1 cellular context compared by ENCODE assay signal in the genomic region with DNA sequence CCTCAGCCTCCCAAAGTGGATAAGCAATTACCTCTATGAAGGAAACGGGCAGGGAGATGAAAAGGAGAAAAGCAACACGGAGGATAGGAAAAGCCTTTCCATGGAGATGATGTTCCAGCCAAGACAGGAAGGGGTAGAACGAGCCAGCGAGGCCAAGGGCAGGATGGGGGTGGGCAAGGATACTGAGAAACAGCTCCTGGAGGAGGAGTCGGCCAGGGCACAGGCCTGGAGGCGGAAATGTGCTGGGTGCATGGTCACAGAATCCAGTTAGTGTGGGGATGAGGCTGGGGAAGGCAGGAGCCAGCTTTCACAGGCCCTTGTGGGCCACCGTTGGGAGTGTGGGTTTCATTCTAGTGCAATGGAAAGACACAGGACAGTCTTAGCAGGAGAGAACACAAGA.
TF ChIP-seq lines count a peak whose summit lies in the region.

No MANE protein-coding gene starts in this region.

TF ChIP-seq in GM23338, 12 proteins besides CTCF, POLR2A, EP300 and RAD21:
- TF ChIP-seq JUNB (IDR thresholded peaks at IDR 0.05; ENCODE audit: unreplicated experiment) (no peak), NANOG (IDR thresholded peaks at IDR 0.05; ENCODE audit: borderline replicate concordance) (no peak), EZH2phosphoT487 (IDR thresholded peaks at IDR 0.05; ENCODE audit: unreplicated experiment) (no peak), EZH2 (IDR thresholded peaks at IDR 0.05; ENCODE audit: low read depth, unreplicated experiment) (no peak)
- TF ChIP-seq, protein P1, sequence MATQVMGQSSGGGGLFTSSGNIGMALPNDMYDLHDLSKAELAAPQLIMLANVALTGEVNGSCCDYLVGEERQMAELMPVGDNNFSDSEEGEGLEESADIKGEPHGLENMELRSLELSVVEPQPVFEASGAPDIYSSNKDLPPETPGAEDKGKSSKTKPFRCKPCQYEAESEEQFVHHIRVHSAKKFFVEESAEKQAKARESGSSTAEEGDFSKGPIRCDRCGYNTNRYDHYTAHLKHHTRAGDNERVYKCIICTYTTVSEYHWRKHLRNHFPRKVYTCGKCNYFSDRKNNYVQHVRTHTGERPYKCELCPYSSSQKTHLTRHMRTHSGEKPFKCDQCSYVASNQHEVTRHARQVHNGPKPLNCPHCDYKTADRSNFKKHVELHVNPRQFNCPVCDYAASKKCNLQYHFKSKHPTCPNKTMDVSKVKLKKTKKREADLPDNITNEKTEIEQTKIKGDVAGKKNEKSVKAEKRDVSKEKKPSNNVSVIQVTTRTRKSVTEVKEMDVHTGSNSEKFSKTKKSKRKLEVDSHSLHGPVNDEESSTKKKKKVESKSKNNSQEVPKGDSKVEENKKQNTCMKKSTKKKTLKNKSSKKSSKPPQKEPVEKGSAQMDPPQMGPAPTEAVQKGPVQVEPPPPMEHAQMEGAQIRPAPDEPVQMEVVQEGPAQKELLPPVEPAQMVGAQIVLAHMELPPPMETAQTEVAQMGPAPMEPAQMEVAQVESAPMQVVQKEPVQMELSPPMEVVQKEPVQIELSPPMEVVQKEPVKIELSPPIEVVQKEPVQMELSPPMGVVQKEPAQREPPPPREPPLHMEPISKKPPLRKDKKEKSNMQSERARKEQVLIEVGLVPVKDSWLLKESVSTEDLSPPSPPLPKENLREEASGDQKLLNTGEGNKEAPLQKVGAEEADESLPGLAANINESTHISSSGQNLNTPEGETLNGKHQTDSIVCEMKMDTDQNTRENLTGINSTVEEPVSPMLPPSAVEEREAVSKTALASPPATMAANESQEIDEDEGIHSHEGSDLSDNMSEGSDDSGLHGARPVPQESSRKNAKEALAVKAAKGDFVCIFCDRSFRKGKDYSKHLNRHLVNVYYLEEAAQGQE (IDR thresholded peaks at IDR 0.05; ENCODE audit: unreplicated experiment): no peak
- TF ChIP-seq, protein P2, sequence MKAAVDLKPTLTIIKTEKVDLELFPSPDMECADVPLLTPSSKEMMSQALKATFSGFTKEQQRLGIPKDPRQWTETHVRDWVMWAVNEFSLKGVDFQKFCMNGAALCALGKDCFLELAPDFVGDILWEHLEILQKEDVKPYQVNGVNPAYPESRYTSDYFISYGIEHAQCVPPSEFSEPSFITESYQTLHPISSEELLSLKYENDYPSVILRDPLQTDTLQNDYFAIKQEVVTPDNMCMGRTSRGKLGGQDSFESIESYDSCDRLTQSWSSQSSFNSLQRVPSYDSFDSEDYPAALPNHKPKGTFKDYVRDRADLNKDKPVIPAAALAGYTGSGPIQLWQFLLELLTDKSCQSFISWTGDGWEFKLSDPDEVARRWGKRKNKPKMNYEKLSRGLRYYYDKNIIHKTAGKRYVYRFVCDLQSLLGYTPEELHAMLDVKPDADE (IDR thresholded peaks at IDR 0.05): no peak
- TF ChIP-seq, protein P3, sequence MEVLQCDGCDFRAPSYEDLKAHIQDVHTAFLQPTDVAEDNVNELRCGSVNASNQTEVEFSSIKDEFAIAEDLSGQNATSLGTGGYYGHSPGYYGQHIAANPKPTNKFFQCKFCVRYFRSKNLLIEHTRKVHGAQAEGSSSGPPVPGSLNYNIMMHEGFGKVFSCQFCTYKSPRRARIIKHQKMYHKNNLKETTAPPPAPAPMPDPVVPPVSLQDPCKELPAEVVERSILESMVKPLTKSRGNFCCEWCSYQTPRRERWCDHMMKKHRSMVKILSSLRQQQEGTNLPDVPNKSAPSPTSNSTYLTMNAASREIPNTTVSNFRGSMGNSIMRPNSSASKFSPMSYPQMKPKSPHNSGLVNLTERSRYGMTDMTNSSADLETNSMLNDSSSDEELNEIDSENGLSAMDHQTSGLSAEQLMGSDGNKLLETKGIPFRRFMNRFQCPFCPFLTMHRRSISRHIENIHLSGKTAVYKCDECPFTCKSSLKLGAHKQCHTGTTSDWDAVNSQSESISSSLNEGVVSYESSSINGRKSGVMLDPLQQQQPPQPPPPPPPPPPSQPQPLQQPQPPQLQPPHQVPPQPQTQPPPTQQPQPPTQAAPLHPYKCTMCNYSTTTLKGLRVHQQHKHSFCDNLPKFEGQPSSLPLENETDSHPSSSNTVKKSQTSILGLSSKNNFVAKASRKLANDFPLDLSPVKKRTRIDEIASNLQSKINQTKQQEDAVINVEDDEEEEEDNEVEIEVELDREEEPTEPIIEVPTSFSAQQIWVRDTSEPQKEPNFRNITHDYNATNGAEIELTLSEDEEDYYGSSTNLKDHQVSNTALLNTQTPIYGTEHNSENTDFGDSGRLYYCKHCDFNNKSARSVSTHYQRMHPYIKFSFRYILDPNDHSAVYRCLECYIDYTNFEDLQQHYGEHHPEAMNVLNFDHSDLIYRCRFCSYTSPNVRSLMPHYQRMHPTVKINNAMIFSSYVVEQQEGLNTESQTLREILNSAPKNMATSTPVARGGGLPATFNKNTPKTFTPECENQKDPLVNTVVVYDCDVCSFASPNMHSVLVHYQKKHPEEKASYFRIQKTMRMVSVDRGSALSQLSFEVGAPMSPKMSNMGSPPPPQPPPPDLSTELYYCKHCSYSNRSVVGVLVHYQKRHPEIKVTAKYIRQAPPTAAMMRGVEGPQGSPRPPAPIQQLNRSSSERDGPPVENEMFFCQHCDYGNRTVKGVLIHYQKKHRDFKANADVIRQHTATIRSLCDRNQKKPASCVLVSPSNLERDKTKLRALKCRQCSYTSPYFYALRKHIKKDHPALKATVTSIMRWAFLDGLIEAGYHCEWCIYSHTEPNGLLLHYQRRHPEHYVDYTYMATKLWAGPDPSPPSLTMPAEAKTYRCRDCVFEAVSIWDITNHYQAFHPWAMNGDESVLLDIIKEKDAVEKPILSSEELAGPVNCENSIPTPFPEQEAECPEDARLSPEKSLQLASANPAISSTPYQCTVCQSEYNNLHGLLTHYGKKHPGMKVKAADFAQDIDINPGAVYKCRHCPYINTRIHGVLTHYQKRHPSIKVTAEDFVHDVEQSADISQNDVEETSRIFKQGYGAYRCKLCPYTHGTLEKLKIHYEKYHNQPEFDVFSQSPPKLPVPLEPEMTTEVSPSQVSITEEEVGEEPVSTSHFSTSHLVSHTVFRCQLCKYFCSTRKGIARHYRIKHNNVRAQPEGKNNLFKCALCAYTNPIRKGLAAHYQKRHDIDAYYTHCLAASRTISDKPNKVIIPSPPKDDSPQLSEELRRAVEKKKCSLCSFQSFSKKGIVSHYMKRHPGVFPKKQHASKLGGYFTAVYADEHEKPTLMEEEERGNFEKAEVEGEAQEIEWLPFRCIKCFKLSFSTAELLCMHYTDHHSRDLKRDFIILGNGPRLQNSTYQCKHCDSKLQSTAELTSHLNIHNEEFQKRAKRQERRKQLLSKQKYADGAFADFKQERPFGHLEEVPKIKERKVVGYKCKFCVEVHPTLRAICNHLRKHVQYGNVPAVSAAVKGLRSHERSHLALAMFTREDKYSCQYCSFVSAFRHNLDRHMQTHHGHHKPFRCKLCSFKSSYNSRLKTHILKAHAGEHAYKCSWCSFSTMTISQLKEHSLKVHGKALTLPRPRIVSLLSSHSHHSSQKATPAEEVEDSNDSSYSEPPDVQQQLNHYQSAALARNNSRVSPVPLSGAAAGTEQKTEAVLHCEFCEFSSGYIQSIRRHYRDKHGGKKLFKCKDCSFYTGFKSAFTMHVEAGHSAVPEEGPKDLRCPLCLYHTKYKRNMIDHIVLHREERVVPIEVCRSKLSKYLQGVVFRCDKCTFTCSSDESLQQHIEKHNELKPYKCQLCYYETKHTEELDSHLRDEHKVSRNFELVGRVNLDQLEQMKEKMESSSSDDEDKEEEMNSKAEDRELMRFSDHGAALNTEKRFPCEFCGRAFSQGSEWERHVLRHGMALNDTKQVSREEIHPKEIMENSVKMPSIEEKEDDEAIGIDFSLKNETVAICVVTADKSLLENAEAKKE (CRISPR knock-in tag; IDR thresholded peaks at IDR 0.05): no peak
